ENCODE assay signal across 14 cellular contexts in the genomic region with DNA sequence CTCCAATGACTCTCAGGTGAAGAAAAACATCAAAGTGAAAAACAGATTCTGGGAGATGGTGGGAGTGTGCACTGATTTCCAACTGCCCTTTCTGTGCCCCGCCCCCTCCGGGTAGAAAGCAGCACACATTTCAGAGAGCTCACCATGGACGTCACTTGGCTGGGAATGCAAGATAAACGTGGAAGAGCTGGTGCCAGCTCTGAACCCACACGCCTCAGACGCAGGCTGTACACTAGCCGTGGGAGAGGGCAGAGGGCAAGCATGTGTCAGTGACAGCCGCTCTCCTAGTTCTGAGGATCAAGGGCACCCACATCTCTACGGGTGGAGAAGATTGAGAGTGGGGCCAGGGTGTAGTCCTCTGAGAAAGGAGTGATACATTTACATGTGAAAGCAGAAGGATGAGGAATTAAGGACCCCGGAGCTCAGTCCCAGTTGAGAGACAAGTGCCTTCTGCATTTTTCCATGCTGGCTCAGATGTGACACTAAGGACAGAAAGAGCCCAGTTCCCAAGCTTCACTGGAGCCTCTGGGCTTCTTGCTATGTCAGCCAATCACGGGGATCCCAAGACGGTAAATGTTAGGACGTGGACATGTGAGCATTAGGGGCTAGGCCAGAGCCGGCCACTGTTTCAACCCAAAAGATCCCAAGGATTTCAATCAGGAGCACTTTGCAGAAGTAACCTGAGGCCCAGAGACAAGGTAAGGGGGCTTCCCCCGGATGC.
DNase-seq lines count a peak whose midpoint lies in the region; ATAC-seq and TF ChIP-seq lines count a peak whose summit lies in the region.
"Had no signal": no experiment of that assay in that cellular context is flagged by ENCODE, and none has a peak within 500 bp of the region (broad histone marks: within the 10 kb centered on the region; RNA-seq: fewer than 3 reads in every experiment).

No MANE protein-coding gene starts in this region.

- H3K27ac ChIP-seq in liver (ENCODE audit: low read depth in 1 of 2, low read length in 2 of 2) (peak overlapping the region; percentile 78 to 88), psoas muscle (peak overlapping the region; percentile 76), aorta (ENCODE audit: low read depth in 1 of 2, low read length in 2 of 2) (peak overlapping the region in 1 of 2 donors; percentile 55)

- WGBS in liver = 50% methylated on average over 15 of the region's 15 CpGs
- WGBS in psoas muscle, 3 donors = 42 to 72% (median 43%) methylated on average over 15 of the region's 15 CpGs
- 21 to 24% methylated on average over 15 of the region's 15 CpGs for WGBS in aorta, 2 donors

- no peaks in the 10 kb centered on the region for H3K4me1 Mint-ChIP-seq in activated CD8-positive, alpha-beta memory T cell treated with anti-CD3 and anti-CD28 coated beads, Interleukin-2, amount 10 ng/mL, durations not matched to agents 7 days and 5 days

- ATAC-seq in psoas muscle (peak; percentile 20 to 58 (median 45)), aorta (ENCODE audit: low FRiP score) (peak; percentile 56), HG03280 (IDR thresholded peaks at IDR 0.05; ENCODE audit: unreplicated experiment) (no peak)
- no peak for ATAC-seq in activated CD8-positive, alpha-beta memory T cell treated with anti-CD3 and anti-CD28 coated beads, Interleukin-2, amount 10 ng/mL, durations not matched to agents 7 days and 5 days

- H3K36me3 Mint-ChIP-seq in activated CD8-positive, alpha-beta memory T cell treated with anti-CD3 and anti-CD28 coated beads, Interleukin-2, amount 10 ng/mL, durations not matched to agents 7 days and 5 days = no peaks in the 10 kb centered on the region

- CTCF ChIA-PET in activated CD8-positive, alpha-beta memory T cell treated with anti-CD3 and anti-CD28 coated beads, Interleukin-2, amount 10 ng/mL, durations not matched to agents 7 days and 5 days (lab: Charles Lee) = no interaction called here

- no peaks in the 10 kb centered on the region for H3K27me3 Mint-ChIP-seq in activated CD8-positive, alpha-beta memory T cell treated with anti-CD3 and anti-CD28 coated beads, Interleukin-2, amount 10 ng/mL, durations not matched to agents 7 days and 5 days

- H3K9ac ChIP-seq in liver (ENCODE audit: low read depth in 1 of 2, low read length in 2 of 2) = peak overlapping the region; percentile 32 to 53

- H3K36me3 ChIP-seq in liver (ENCODE audit: control insufficient read depth in 4 of 4, insufficient read depth in 3 of 4, low read depth in 1 of 4, low read length in 3 of 4) (peaks cover 0 to 6% (median 4%) of the 10 kb centered on the region in 4 donors), psoas muscle (ENCODE audit: insufficient read depth in 1 of 2, low read depth in 1 of 2) (peaks cover 0 to 30% of the 10 kb centered on the region in 2 donors), aorta (ENCODE audit: control insufficient read depth in 1 of 2, insufficient read depth in 2 of 2, low read length in 1 of 2) (peaks cover 0 to 5% of the 10 kb centered on the region in 2 donors)

- no peaks in the 10 kb centered on the region for H3K9me3 Mint-ChIP-seq in activated CD8-positive, alpha-beta memory T cell treated with anti-CD3 and anti-CD28 coated beads, Interleukin-2, amount 10 ng/mL, durations not matched to agents 7 days and 5 days (ENCODE audit: low read depth)

- peak; percentile 61 to 64 for TF ChIP-seq RAD21 in liver (IDR thresholded peaks at IDR 0.05)

- H3K27ac Mint-ChIP-seq in activated CD8-positive, alpha-beta memory T cell treated with anti-CD3 and anti-CD28 coated beads, Interleukin-2, amount 10 ng/mL, durations not matched to agents 7 days and 5 days = no peak overlapping the region

- H3K4me1 ChIP-seq in liver (ENCODE audit: control insufficient read depth in 4 of 4, insufficient read depth in 4 of 4, low read length in 3 of 4) = peaks cover 10 to 37% (median 30%) of the 10 kb centered on the region in 4 donors
- H3K4me1 ChIP-seq in psoas muscle = peaks cover 34% of the 10 kb centered on the region
- H3K4me1 ChIP-seq in aorta (ENCODE audit: control insufficient read depth in 1 of 2, insufficient read depth in 2 of 2, low read length in 2 of 2) = peaks cover 0 to 2% of the 10 kb centered on the region in 2 donors

- H3K4me3 Mint-ChIP-seq in activated CD8-positive, alpha-beta memory T cell treated with anti-CD3 and anti-CD28 coated beads, Interleukin-2, amount 10 ng/mL, durations not matched to agents 7 days and 5 days = no peak overlapping the region

- H3K27me3 ChIP-seq in liver (ENCODE audit: control insufficient read depth in 4 of 4, insufficient read depth in 4 of 4, low read length in 3 of 4) = no peaks in the 10 kb centered on the region
- H3K27me3 ChIP-seq in psoas muscle (ENCODE audit: insufficient read depth in 3 of 3, low read length in 2 of 3) = no peaks in the 10 kb centered on the region
- H3K27me3 ChIP-seq in aorta (ENCODE audit: control insufficient read depth in 1 of 2, insufficient read depth in 2 of 2, low read length in 1 of 2) = no peaks in the 10 kb centered on the region

- H3K9me3 ChIP-seq in liver (ENCODE audit: control insufficient read depth in 4 of 4, low read length in 3 of 4) = no peaks in the 10 kb centered on the region
- H3K9me3 ChIP-seq in psoas muscle = no peaks in the 10 kb centered on the region
- H3K9me3 ChIP-seq in aorta (ENCODE audit: control insufficient read depth, low read length) = no peaks in the 10 kb centered on the region

- H3K4me3 ChIP-seq in fibroblast of pulmonary artery (replicated peaks; ENCODE audit: low read depth, low read length) (no peak overlapping the region), liver (ENCODE audit: low read depth in 1 of 3, low read length in 3 of 3) (no peak overlapping the region), psoas muscle (no peak overlapping the region), aorta (ENCODE audit: low read length in 2 of 2) (no peak overlapping the region)

- TF ChIP-seq CTCF in fibroblast of pulmonary artery (IDR thresholded peaks at IDR 0.05; ENCODE audit: low read length, missing control alignments) = no peak
- no peak for TF ChIP-seq CTCF in liver (IDR thresholded peaks at IDR 0.05; ENCODE audit: low read depth, low read length, missing input control)
- TF ChIP-seq CTCF in psoas muscle (IDR thresholded peaks at IDR 0.05) = no peak

- DNase-seq in fibroblast of pulmonary artery (ENCODE audit: low read depth) = peak; percentile 67
- DNase-seq in psoas muscle = no peak
- peak; percentile 68 to 86 for DNase-seq in aorta
- DNase-seq in activated CD8-positive, alpha-beta memory T cell treated with anti-CD3 and anti-CD28 coated beads, Interleukin-2, amount 10 ng/mL, durations not matched to agents 7 days and 5 days = no peak
- no peak for DNase-seq in 8988T
- DNase-seq: activated CD4-positive, alpha-beta T cell treated with anti-CD3 and anti-CD28 coated beads, Interleukin-2, amount 50 U/mL, for 48 hours; anterior cingulate cortex; effector memory CD4-positive, alpha-beta T cell; MM.1S; SHP77 treated with DMSO at 0.1 percent for 48 hours; stimulated activated CD4-positive, alpha-beta T cell treated with anti-CD3 and anti-CD28 coated beads, Interleukin-2, amount 100 ng/mL, for 24 hours; stimulated activated CD8-positive, alpha-beta memory T cell treated with anti-CD3 and anti-CD28 coated beads, Interleukin-4, amount 100 ng/mL, for 48 hours had no signal

- intact Hi-C loops in psoas muscle (cut with DNase I) (no loop called here), aorta (cut with DNase I) (loop anchor here in 1 of 2 donors (5.0 kb wide), 1 partner anchor 114 kb away; no protein-coding TSS in a partner anchor)

TF ChIP-seq in liver, 16 proteins besides CTCF, POLR2A, EP300 and RAD21 (continues in another document):
- peak in 1 of 2 donors; percentile 53 for TF ChIP-seq EGR1 (IDR thresholded peaks at IDR 0.05; ENCODE audit: low read depth in 2 of 2)
- TF ChIP-seq FOXA1 (IDR thresholded peaks at IDR 0.05) = peak; percentile 24
- peak in 1 of 2 donors; percentile 44 for TF ChIP-seq JUND (IDR thresholded peaks at IDR 0.05)
- TF ChIP-seq HNF4A (conservative IDR thresholded peaks at IDR 0.05) = peak; percentile 82 to 92
- TF ChIP-seq, protein P1, sequence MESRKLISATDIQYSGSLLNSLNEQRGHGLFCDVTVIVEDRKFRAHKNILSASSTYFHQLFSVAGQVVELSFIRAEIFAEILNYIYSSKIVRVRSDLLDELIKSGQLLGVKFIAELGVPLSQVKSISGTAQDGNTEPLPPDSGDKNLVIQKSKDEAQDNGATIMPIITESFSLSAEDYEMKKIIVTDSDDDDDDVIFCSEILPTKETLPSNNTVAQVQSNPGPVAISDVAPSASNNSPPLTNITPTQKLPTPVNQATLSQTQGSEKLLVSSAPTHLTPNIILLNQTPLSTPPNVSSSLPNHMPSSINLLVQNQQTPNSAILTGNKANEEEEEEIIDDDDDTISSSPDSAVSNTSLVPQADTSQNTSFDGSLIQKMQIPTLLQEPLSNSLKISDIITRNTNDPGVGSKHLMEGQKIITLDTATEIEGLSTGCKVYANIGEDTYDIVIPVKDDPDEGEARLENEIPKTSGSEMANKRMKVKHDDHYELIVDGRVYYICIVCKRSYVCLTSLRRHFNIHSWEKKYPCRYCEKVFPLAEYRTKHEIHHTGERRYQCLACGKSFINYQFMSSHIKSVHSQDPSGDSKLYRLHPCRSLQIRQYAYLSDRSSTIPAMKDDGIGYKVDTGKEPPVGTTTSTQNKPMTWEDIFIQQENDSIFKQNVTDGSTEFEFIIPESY (IDR thresholded peaks at IDR 0.05) = peak; percentile 72
- no peak for TF ChIP-seq TAF1 (conservative IDR thresholded peaks at IDR 0.05)
- peak; percentile 46 for TF ChIP-seq NR2F2 (IDR thresholded peaks at IDR 0.05)
- no peak for TF ChIP-seq HNF4G (IDR thresholded peaks at IDR 0.05)
- peak; percentile 86 for TF ChIP-seq SP1 (IDR thresholded peaks at IDR 0.05)
- TF ChIP-seq FOXA2 (IDR thresholded peaks at IDR 0.05) = peak; percentile 57

Comparison
In these comparisons a context has a peak if more than half of its experiments do, and no peak if none do; other contexts are left out.
1. DNase-seq: peak in fibroblast of pulmonary artery (single experiment) and aorta (2 of 2); none in psoas muscle (0 of 2), activated CD8-positive, alpha-beta memory T cell treated with anti-CD3 and anti-CD28 coated beads, Interleukin-2, amount 10 ng/mL, durations not matched to agents 7 days and 5 days (single experiment) and 8988T (single experiment).
2. ATAC-seq: peak in psoas muscle (4 of 4) and aorta (single experiment); none in activated CD8-positive, alpha-beta memory T cell treated with anti-CD3 and anti-CD28 coated beads, Interleukin-2, amount 10 ng/mL, durations not matched to agents 7 days and 5 days (single experiment) and HG03280 (single experiment).